ENCODE assay signal across 26 cellular contexts in the genomic region with DNA sequence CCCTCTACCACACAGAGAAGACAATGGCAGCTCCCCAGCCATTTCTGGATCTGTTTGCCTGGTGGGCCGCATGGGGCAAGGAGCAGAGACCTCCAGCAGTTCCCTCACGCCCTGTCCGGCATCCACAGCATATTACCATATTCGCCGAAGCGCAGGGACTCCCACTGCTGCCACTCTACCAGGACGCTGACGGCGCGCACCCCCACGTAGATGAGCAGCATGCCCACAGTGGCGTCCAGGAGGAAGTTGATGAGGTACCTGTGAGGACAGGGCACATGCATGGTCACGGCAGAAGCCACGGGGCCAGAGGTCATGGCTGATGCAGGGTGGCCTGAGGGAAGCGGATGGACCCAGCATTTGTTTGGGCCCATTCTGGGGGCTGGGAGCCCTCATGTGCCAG. TPM values are rescaled to one million over a fixed set of nuclear protein-coding genes. Genes with fewer than 3 reads are reported as not detected.
"Had no signal": no experiment of that assay in that cellular context is flagged by ENCODE, and none has a peak within 500 bp of the region (broad histone marks: within the 10 kb centered on the region; RNA-seq: fewer than 3 reads in every experiment).

No MANE protein-coding gene starts in this region.

- H3K4me1 Mint-ChIP-seq: central memory CD8-positive, alpha-beta T cell; immature natural killer cell; memory B cell; mesothelial cell of epicardium; natural killer cell had no signal

- FAIRE-seq: endometrium, keratinocyte, pancreas had no signal

- H3K27me3 ChIP-seq: pancreas, testis, tibial nerve, upper lobe of right lung had no signal

- H3K4me1 ChIP-seq: prostate gland had no signal

- H3K4me3 Mint-ChIP-seq: central memory CD8-positive, alpha-beta T cell; immature natural killer cell; memory B cell; mesothelial cell of epicardium; natural killer cell; neural crest cell had no signal

- H3K27ac Mint-ChIP-seq: immature natural killer cell, memory B cell, mesothelial cell of epicardium, natural killer cell had no signal

- H3K9me3 ChIP-seq: left ventricle myocardium inferior, lower lobe of right lung, pancreas, prostate gland, testis, tibial nerve, upper lobe of right lung had no signal

- H3K4me3 ChIP-seq: left ventricle myocardium inferior, lower lobe of right lung, pancreas, prostate gland, skin epidermis, testis, tibial nerve, upper lobe of right lung had no signal

- H3K36me3 ChIP-seq: pancreas, prostate gland had no signal

- H3K9me3 Mint-ChIP-seq: central memory CD8-positive, alpha-beta T cell; immature natural killer cell; memory B cell; mesothelial cell of epicardium; natural killer cell; neural crest cell had no signal

- H3K27ac ChIP-seq: lower lobe of right lung, pancreas, prostate gland, testis, upper lobe of right lung had no signal

- ATAC-seq: esophagus mucosa; lower lobe of right lung; natural killer cell; pancreas; sciatic nerve; stimulated activated naive CD8-positive, alpha-beta T cell treated with anti-CD3 and anti-CD28 coated beads, Interleukin-15, Interleukin-2, amounts not matched to agents 100 U/mL and 50 U/mL, for 24 hours; upper lobe of right lung had no signal

- H3K27me3 Mint-ChIP-seq: central memory CD8-positive, alpha-beta T cell; memory B cell had no signal

- DNase-seq: effector memory CD4-positive, alpha-beta T cell; immature natural killer cell; left cardiac atrium; left ventricle myocardium inferior; lower lobe of right lung; natural killer cell; nucleus accumbens; pancreas; retina; stimulated activated CD4-positive, alpha-beta T cell treated with anti-CD3 and anti-CD28 coated beads, Interleukin-2, amount 100 ng/mL, for 48 hours; stimulated activated naive CD8-positive, alpha-beta T cell treated with anti-CD3 and anti-CD28 coated beads, Interleukin-15, Interleukin-2, amounts not matched to agents 100 U/mL and 50 U/mL, for 24 hours; testis; upper lobe of right lung had no signal

RNA-seq across cellular contexts. Expression of a gene that starts 14.8 kb away (rescaled TPM):
- total RNA-seq: fibroblast of villous mesenchyme had no signal
- polyA plus RNA-seq: immature natural killer cell, keratinocyte had no signal

RNA-seq across cellular contexts. Expression of a gene that starts 55.1 kb away (rescaled TPM):
- total RNA-seq: myocyte, natural killer cell, neural crest cell had no signal
- polyA plus RNA-seq: immature natural killer cell, keratinocyte had no signal
